In the genomic region with DNA sequence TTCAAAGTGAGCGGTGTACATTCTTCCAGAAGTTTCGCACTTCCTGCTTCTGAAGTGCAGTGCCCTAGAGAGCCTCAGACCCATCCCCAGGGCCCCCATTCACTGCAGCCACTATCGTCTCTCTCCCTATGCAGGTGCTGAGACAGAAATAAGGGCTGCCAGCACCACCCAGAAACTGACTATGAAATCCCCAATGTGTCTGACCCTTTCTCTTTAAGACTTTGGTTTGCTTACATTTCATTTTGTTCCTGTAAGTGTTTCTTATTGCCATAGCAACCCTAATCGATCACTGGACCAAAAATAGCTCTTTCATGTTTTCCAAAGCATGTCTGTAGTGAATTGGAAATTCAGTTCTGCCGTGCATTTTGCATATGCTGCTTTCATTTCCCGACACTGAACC, we compare ENCODE assay signal across 21 cellular contexts.
DNase-seq lines count a peak whose midpoint lies in the region; ATAC-seq, FAIRE-seq and TF ChIP-seq lines count a peak whose summit lies in the region.
"Had no signal": no experiment of that assay in that cellular context is flagged by ENCODE, and none has a peak within 500 bp of the region (broad histone marks: within the 10 kb centered on the region; RNA-seq: fewer than 3 reads in every experiment).

No MANE protein-coding gene starts in this region.

- no peaks in the 10 kb centered on the region for H3K9me2 ChIP-seq in OCI-LY7 (ENCODE audit: insufficient read depth, low read length)

- no peaks in the 10 kb centered on the region for H3K36me3 ChIP-seq in OCI-LY7 (ENCODE audit: insufficient read depth, low read length)
- H3K36me3 ChIP-seq: gastrocnemius medialis, thyroid gland had no signal

- no peaks in the 10 kb centered on the region for H4K20me1 ChIP-seq in OCI-LY7 (ENCODE audit: insufficient read depth, low read length)

- intact Hi-C loops in OCI-LY7 (cut with micrococcal nuclease; ENCODE audit: unreplicated experiment) = no loop called here
- intact Hi-C loops in activated CD4-positive, alpha-beta memory T cell treated with anti-CD3 and anti-CD28 coated beads for 36 hours (cut with micrococcal nuclease) = no loop called here

- no peaks in the 10 kb centered on the region for H3K36me3 Mint-ChIP-seq in glutamatergic neuron (ENCODE audit: unreplicated experiment)
- H3K36me3 Mint-ChIP-seq in stimulated activated memory B cell treated with anti-CD40 and anti-IgM and Interleukin-4, amounts not matched to agents 10 μg/mL and 1 μg/mL and 100 μg/mL, for 72 hours = peaks cover 21% of the 10 kb centered on the region
- peaks cover 5% of the 10 kb centered on the region for H3K36me3 Mint-ChIP-seq in activated CD4-positive, alpha-beta memory T cell treated with anti-CD3 and anti-CD28 coated beads for 36 hours

- H2AFZ ChIP-seq in OCI-LY7 (ENCODE audit: low read length) = no peak overlapping the region

- peaks cover 8% of the 10 kb centered on the region for H3K4me1 ChIP-seq in OCI-LY7 (ENCODE audit: insufficient read depth, low read length, poor library complexity, severe bottlenecking)
- H3K4me1 ChIP-seq: gastrocnemius medialis, thyroid gland had no signal

- no peak overlapping the region for H3K27ac ChIP-seq in OCI-LY7 (ENCODE audit: low read depth, low read length, poor library complexity, severe bottlenecking)
- H3K27ac ChIP-seq: gastrocnemius medialis, thyroid gland had no signal

- no TSS peak for BruUV-seq in OCI-LY7 (replicated peaks; lab: Mats Ljungman, UMichigan)

- no peak overlapping the region for H3K27ac Mint-ChIP-seq in glutamatergic neuron (ENCODE audit: unreplicated experiment)
- peak overlapping the region; percentile 87 for H3K27ac Mint-ChIP-seq in stimulated activated memory B cell treated with anti-CD40 and anti-IgM and Interleukin-4, amounts not matched to agents 10 μg/mL and 1 μg/mL and 100 μg/mL, for 72 hours
- H3K27ac Mint-ChIP-seq in activated CD4-positive, alpha-beta memory T cell treated with anti-CD3 and anti-CD28 coated beads for 36 hours = no peak overlapping the region
- H3K27ac Mint-ChIP-seq: activated CD4-positive, alpha-beta T cell treated with anti-CD3 and anti-CD28 coated beads, Interleukin-2, amount 10 ng/mL, durations not matched to agents 24 days and 14 days had no signal

- peaks cover 4% of the 10 kb centered on the region for H3K9me3 Mint-ChIP-seq in glutamatergic neuron (ENCODE audit: unreplicated experiment)
- no peaks in the 10 kb centered on the region for H3K9me3 Mint-ChIP-seq in stimulated activated memory B cell treated with anti-CD40 and anti-IgM and Interleukin-4, amounts not matched to agents 10 μg/mL and 1 μg/mL and 100 μg/mL, for 72 hours
- H3K9me3 Mint-ChIP-seq in activated CD4-positive, alpha-beta memory T cell treated with anti-CD3 and anti-CD28 coated beads for 36 hours = no peaks in the 10 kb centered on the region
- H3K9me3 Mint-ChIP-seq: activated CD4-positive, alpha-beta T cell treated with anti-CD3 and anti-CD28 coated beads, Interleukin-2, amount 10 ng/mL, durations not matched to agents 24 days and 14 days; T-cell had no signal

- DNase-seq in GM19239 (ENCODE audit: insufficient read length, low spot score) (no peak), OCI-LY7 (ENCODE audit: low spot score) (peak; percentile 21), glutamatergic neuron (no peak), hippocampal formation (lab: John Stamatoyannopoulos, UW) (no peak), NCI-H524 (lab: John Stamatoyannopoulos, UW) (no peak)
- no peak for DNase-seq in activated CD4-positive, alpha-beta memory T cell treated with anti-CD3 and anti-CD28 coated beads for 36 hours
- DNase-seq: activated CD4-positive, alpha-beta T cell treated with anti-CD3 and anti-CD28 coated beads, Interleukin-2, amount 10 ng/mL, durations not matched to agents 24 days and 14 days; activated effector memory CD4-positive, alpha-beta T cell treated with anti-CD3 and anti-CD28 coated beads, Interleukin-2, amount 50 U/mL, for 16 hours; DMS79 treated with DMSO at 0.1 percent for 48 hours; dorsolateral prefrontal cortex; erythroblast; gastrocnemius medialis; KBM-7; mammary epithelial cell; NCI-H187 treated with DMSO at 0.1 percent for 48 hours; NCI-H2227 treated with DMSO at 0.1 percent for 48 hours; stimulated activated CD4-positive, alpha-beta T cell treated with anti-CD3 and anti-CD28 coated beads, Interleukin-1b, Interleukin-23, amount 100 ng/mL, for 48 hours; stimulated activated naive CD8-positive, alpha-beta T cell treated with anti-CD3 and anti-CD28 coated beads, Interleukin-15, Interleukin-2, amounts not matched to agents 100 U/mL and 50 U/mL, for 24 hours; T-cell; thyroid gland had no signal

- no peak overlapping the region for H3K4me3 ChIP-seq in OCI-LY7 (ENCODE audit: low read depth, low read length, poor library complexity, severe bottlenecking)
- H3K4me3 ChIP-seq: dorsolateral prefrontal cortex, gastrocnemius medialis, thyroid gland had no signal

- 0 out of 2 replicates have a peak overlapping the region, but pooled peaks have one; percentile 4 for H3K4me2 ChIP-seq in OCI-LY7 (ENCODE audit: low read length)

- TF ChIP-seq CTCF in OCI-LY7 (conservative IDR thresholded peaks at IDR 0.05; ENCODE audit: low read length) (no peak), glutamatergic neuron (IDR thresholded peaks at IDR 0.05; ENCODE audit: partially characterized antibody, unreplicated experiment) (no peak)

- peaks cover 2% of the 10 kb centered on the region for H3K27me3 Mint-ChIP-seq in glutamatergic neuron (ENCODE audit: unreplicated experiment)
- H3K27me3 Mint-ChIP-seq in stimulated activated memory B cell treated with anti-CD40 and anti-IgM and Interleukin-4, amounts not matched to agents 10 μg/mL and 1 μg/mL and 100 μg/mL, for 72 hours = peaks cover 18% of the 10 kb centered on the region
- H3K27me3 Mint-ChIP-seq in activated CD4-positive, alpha-beta memory T cell treated with anti-CD3 and anti-CD28 coated beads for 36 hours = no peaks in the 10 kb centered on the region
- H3K27me3 Mint-ChIP-seq: activated CD4-positive, alpha-beta T cell treated with anti-CD3 and anti-CD28 coated beads, Interleukin-2, amount 10 ng/mL, durations not matched to agents 24 days and 14 days; T-cell had no signal

- no peaks in the 10 kb centered on the region for H3K79me2 ChIP-seq in OCI-LY7 (ENCODE audit: insufficient read depth, low read depth, low read length)

- peak; percentile 49 for FAIRE-seq in GM19239 (lab: Jason Lieb, UNC)

- peak; percentile 67 for ATAC-seq in stimulated activated memory B cell treated with anti-CD40 and anti-IgM and Interleukin-4, amounts not matched to agents 10 μg/mL and 1 μg/mL and 100 μg/mL, for 72 hours
- ATAC-seq: gastrocnemius medialis; stimulated activated naive CD8-positive, alpha-beta T cell treated with anti-CD3 and anti-CD28 coated beads, Interleukin-15, Interleukin-2, amounts not matched to agents 100 U/mL and 50 U/mL, for 24 hours; T-cell had no signal

- H3K9me3 ChIP-seq in OCI-LY7 (ENCODE audit: low read length) = no peaks in the 10 kb centered on the region
- H3K9me3 ChIP-seq: gastrocnemius medialis, thyroid gland had no signal

- POLR2A ChIA-PET in OCI-LY7 (lab: Charles Lee) = interaction anchor here (0.5 to 1.5 kb wide), 2 partner anchors 9 to 310 kb away, joined by 3 to 4 read pairs; no protein-coding TSS in a partner anchor
- POLR2A ChIA-PET in activated CD4-positive, alpha-beta memory T cell treated with anti-CD3 and anti-CD28 coated beads for 36 hours (lab: Charles Lee) = no interaction called here

- CTCF ChIA-PET in OCI-LY7 (lab: Charles Lee; ENCODE audit: unreplicated experiment) = no interaction called here
- CTCF ChIA-PET in activated CD4-positive, alpha-beta memory T cell treated with anti-CD3 and anti-CD28 coated beads for 36 hours (lab: Charles Lee) = interaction anchor here (1.8 kb wide), 1 partner anchor 23 kb away, joined by 4 read pairs; no protein-coding TSS in a partner anchor

- peak overlapping the region; percentile 8 for H3K4me3 Mint-ChIP-seq in glutamatergic neuron (ENCODE audit: unreplicated experiment)
- peak overlapping the region; percentile 57 for H3K4me3 Mint-ChIP-seq in stimulated activated memory B cell treated with anti-CD40 and anti-IgM and Interleukin-4, amounts not matched to agents 10 μg/mL and 1 μg/mL and 100 μg/mL, for 72 hours
- H3K4me3 Mint-ChIP-seq in activated CD4-positive, alpha-beta memory T cell treated with anti-CD3 and anti-CD28 coated beads for 36 hours = no peak overlapping the region
- H3K4me3 Mint-ChIP-seq: activated CD4-positive, alpha-beta T cell treated with anti-CD3 and anti-CD28 coated beads, Interleukin-2, amount 10 ng/mL, durations not matched to agents 24 days and 14 days; T-cell had no signal

- H3K4me1 Mint-ChIP-seq in glutamatergic neuron (ENCODE audit: low read depth, unreplicated experiment) = peaks cover 10% of the 10 kb centered on the region
- peaks cover 55% of the 10 kb centered on the region for H3K4me1 Mint-ChIP-seq in stimulated activated memory B cell treated with anti-CD40 and anti-IgM and Interleukin-4, amounts not matched to agents 10 μg/mL and 1 μg/mL and 100 μg/mL, for 72 hours
- peaks cover 13% of the 10 kb centered on the region for H3K4me1 Mint-ChIP-seq in activated CD4-positive, alpha-beta memory T cell treated with anti-CD3 and anti-CD28 coated beads for 36 hours (ENCODE audit: low read depth)
